In the genomic region with DNA sequence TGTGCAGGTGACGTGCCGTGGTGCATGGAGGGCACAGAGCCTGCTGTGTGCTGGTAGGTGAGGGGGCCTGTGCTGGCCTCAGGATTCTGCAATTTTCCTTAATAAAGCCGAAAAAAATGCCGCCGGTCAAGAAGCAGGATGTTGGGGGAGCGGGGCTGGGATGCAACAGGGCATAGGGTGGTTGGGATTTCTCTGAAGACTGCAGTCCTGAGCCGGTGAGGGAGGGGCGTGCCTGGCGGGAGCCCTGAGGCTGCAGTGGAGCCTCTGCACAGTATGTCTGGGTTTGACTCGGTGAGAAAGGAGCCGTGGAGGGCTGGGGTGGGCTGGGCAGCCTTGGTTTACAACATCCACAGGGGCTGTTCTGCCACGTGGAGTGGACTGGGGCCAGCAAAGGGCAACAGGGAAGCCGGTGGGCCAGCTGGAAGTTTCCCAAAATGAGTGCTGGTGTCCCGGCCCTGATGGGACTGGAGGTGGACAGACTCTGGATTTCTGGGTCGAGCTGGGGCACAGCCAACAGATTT, we compare ENCODE assay signal across 2 cellular contexts.
TF ChIP-seq lines count a peak whose summit lies in the region.

No MANE protein-coding gene starts in this region.

TF ChIP-seq in A549, 52 proteins besides CTCF, POLR2A, EP300 and RAD21:
- TF ChIP-seq, protein P1, sequence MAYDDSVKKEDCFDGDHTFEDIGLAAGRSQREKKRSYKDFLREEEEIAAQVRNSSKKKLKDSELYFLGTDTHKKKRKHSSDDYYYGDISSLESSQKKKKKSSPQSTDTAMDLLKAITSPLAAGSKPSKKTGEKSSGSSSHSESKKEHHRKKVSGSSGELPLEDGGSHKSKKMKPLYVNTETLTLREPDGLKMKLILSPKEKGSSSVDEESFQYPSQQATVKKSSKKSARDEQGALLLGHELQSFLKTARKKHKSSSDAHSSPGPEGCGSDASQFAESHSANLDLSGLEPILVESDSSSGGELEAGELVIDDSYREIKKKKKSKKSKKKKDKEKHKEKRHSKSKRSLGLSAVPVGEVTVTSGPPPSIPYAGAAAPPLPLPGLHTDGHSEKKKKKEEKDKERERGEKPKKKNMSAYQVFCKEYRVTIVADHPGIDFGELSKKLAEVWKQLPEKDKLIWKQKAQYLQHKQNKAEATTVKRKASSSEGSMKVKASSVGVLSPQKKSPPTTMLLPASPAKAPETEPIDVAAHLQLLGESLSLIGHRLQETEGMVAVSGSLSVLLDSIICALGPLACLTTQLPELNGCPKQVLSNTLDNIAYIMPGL (CRISPR knock-in tag; IDR thresholded peaks at IDR 0.05; ENCODE audit: borderline replicate concordance), result no peak
- TF ChIP-seq ZNF302 (CRISPR knock-in tag; IDR thresholded peaks at IDR 0.05), result no peak
- no peak for TF ChIP-seq RARB (CRISPR knock-in tag; IDR thresholded peaks at IDR 0.05)
- TF ChIP-seq ZC3H11A (IDR thresholded peaks at IDR 0.05), result no peak
- TF ChIP-seq HDAC2 (IDR thresholded peaks at IDR 0.05), result no peak
- no peak for TF ChIP-seq HOXB13 (CRISPR knock-in tag; IDR thresholded peaks at IDR 0.05; ENCODE audit: low read depth)
- TF ChIP-seq, protein P2, sequence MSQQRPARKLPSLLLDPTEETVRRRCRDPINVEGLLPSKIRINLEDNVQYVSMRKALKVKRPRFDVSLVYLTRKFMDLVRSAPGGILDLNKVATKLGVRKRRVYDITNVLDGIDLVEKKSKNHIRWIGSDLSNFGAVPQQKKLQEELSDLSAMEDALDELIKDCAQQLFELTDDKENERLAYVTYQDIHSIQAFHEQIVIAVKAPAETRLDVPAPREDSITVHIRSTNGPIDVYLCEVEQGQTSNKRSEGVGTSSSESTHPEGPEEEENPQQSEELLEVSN (IDR thresholded peaks at IDR 0.05; ENCODE audit: borderline replicate concordance, low read depth), result no peak
- no peak for TF ChIP-seq JUNB (IDR thresholded peaks at IDR 0.05)
- TF ChIP-seq, protein P3, sequence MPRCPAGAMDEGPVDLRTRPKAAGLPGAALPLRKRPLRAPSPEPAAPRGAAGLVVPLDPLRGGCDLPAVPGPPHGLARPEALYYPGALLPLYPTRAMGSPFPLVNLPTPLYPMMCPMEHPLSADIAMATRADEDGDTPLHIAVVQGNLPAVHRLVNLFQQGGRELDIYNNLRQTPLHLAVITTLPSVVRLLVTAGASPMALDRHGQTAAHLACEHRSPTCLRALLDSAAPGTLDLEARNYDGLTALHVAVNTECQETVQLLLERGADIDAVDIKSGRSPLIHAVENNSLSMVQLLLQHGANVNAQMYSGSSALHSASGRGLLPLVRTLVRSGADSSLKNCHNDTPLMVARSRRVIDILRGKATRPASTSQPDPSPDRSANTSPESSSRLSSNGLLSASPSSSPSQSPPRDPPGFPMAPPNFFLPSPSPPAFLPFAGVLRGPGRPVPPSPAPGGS (IDR thresholded peaks at IDR 0.05), result no peak
- TF ChIP-seq, protein P4, sequence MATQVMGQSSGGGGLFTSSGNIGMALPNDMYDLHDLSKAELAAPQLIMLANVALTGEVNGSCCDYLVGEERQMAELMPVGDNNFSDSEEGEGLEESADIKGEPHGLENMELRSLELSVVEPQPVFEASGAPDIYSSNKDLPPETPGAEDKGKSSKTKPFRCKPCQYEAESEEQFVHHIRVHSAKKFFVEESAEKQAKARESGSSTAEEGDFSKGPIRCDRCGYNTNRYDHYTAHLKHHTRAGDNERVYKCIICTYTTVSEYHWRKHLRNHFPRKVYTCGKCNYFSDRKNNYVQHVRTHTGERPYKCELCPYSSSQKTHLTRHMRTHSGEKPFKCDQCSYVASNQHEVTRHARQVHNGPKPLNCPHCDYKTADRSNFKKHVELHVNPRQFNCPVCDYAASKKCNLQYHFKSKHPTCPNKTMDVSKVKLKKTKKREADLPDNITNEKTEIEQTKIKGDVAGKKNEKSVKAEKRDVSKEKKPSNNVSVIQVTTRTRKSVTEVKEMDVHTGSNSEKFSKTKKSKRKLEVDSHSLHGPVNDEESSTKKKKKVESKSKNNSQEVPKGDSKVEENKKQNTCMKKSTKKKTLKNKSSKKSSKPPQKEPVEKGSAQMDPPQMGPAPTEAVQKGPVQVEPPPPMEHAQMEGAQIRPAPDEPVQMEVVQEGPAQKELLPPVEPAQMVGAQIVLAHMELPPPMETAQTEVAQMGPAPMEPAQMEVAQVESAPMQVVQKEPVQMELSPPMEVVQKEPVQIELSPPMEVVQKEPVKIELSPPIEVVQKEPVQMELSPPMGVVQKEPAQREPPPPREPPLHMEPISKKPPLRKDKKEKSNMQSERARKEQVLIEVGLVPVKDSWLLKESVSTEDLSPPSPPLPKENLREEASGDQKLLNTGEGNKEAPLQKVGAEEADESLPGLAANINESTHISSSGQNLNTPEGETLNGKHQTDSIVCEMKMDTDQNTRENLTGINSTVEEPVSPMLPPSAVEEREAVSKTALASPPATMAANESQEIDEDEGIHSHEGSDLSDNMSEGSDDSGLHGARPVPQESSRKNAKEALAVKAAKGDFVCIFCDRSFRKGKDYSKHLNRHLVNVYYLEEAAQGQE (IDR thresholded peaks at IDR 0.05), result no peak
- TF ChIP-seq FOXS1 (CRISPR knock-in tag; IDR thresholded peaks at IDR 0.05), result no peak
- TF ChIP-seq, protein P5, sequence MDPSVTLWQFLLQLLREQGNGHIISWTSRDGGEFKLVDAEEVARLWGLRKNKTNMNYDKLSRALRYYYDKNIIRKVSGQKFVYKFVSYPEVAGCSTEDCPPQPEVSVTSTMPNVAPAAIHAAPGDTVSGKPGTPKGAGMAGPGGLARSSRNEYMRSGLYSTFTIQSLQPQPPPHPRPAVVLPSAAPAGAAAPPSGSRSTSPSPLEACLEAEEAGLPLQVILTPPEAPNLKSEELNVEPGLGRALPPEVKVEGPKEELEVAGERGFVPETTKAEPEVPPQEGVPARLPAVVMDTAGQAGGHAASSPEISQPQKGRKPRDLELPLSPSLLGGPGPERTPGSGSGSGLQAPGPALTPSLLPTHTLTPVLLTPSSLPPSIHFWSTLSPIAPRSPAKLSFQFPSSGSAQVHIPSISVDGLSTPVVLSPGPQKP (IDR thresholded peaks at IDR 0.05; ENCODE audit: low read depth, low read length), result no peak
- TF ChIP-seq EHMT2 (IDR thresholded peaks at IDR 0.05; ENCODE audit: low read depth), result no peak
- TF ChIP-seq TP53 (CRISPR knock-in tag; IDR thresholded peaks at IDR 0.05), result no peak
- no peak for TF ChIP-seq NR3C1 (IDR thresholded peaks at IDR 0.05)
- TF ChIP-seq, protein P6, sequence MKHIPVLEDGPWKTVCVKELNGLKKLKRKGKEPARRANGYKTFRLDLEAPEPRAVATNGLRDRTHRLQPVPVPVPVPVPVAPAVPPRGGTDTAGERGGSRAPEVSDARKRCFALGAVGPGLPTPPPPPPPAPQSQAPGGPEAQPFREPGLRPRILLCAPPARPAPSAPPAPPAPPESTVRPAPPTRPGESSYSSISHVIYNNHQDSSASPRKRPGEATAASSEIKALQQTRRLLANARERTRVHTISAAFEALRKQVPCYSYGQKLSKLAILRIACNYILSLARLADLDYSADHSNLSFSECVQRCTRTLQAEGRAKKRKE (CRISPR knock-in tag; IDR thresholded peaks at IDR 0.05; ENCODE audit: low read depth), result no peak

TF ChIP-seq in HCT116, 20 proteins besides CTCF, POLR2A, EP300 and RAD21 (continued from another document):
- TF ChIP-seq, protein P7, sequence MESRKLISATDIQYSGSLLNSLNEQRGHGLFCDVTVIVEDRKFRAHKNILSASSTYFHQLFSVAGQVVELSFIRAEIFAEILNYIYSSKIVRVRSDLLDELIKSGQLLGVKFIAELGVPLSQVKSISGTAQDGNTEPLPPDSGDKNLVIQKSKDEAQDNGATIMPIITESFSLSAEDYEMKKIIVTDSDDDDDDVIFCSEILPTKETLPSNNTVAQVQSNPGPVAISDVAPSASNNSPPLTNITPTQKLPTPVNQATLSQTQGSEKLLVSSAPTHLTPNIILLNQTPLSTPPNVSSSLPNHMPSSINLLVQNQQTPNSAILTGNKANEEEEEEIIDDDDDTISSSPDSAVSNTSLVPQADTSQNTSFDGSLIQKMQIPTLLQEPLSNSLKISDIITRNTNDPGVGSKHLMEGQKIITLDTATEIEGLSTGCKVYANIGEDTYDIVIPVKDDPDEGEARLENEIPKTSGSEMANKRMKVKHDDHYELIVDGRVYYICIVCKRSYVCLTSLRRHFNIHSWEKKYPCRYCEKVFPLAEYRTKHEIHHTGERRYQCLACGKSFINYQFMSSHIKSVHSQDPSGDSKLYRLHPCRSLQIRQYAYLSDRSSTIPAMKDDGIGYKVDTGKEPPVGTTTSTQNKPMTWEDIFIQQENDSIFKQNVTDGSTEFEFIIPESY (IDR thresholded peaks at IDR 0.05; ENCODE audit: extremely low read depth, insufficient replicate concordance, low read length), result no peak
- TF ChIP-seq EZH2 (IDR thresholded peaks at IDR 0.05), result no peak
- TF ChIP-seq, protein P8, sequence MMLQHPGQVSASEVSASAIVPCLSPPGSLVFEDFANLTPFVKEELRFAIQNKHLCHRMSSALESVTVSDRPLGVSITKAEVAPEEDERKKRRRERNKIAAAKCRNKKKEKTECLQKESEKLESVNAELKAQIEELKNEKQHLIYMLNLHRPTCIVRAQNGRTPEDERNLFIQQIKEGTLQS (IDR thresholded peaks at IDR 0.05), result no peak
- no peak for TF ChIP-seq TCF7L2 (IDR thresholded peaks at IDR 0.05; ENCODE audit: borderline replicate concordance, extremely low read depth, insufficient read depth, insufficient read length)
- TF ChIP-seq CBX3 (IDR thresholded peaks at IDR 0.05; ENCODE audit: low read depth), result no peak
- no peak for TF ChIP-seq EZH2phosphoT487 (IDR thresholded peaks at IDR 0.05; ENCODE audit: borderline replicate concordance)
- no peak for TF ChIP-seq POLR2AphosphoS5 (IDR thresholded peaks at IDR 0.05; ENCODE audit: low read depth, low read length)
- no peak for TF ChIP-seq ZNF274 (IDR thresholded peaks at IDR 0.05; ENCODE audit: low read depth, low read length)
- no peak for TF ChIP-seq CEBPB (IDR thresholded peaks at IDR 0.05; ENCODE audit: low read depth)
- no peak for TF ChIP-seq ELF1 (IDR thresholded peaks at IDR 0.05; ENCODE audit: borderline replicate concordance, low read depth)
- no peak for TF ChIP-seq ZFX (IDR thresholded peaks at IDR 0.05)
- TF ChIP-seq YY1 (IDR thresholded peaks at IDR 0.05; ENCODE audit: extremely low read depth, insufficient replicate concordance, low read depth, low read length), result no peak
